10 cellular contexts compared by ENCODE assay signal in the genomic region with DNA sequence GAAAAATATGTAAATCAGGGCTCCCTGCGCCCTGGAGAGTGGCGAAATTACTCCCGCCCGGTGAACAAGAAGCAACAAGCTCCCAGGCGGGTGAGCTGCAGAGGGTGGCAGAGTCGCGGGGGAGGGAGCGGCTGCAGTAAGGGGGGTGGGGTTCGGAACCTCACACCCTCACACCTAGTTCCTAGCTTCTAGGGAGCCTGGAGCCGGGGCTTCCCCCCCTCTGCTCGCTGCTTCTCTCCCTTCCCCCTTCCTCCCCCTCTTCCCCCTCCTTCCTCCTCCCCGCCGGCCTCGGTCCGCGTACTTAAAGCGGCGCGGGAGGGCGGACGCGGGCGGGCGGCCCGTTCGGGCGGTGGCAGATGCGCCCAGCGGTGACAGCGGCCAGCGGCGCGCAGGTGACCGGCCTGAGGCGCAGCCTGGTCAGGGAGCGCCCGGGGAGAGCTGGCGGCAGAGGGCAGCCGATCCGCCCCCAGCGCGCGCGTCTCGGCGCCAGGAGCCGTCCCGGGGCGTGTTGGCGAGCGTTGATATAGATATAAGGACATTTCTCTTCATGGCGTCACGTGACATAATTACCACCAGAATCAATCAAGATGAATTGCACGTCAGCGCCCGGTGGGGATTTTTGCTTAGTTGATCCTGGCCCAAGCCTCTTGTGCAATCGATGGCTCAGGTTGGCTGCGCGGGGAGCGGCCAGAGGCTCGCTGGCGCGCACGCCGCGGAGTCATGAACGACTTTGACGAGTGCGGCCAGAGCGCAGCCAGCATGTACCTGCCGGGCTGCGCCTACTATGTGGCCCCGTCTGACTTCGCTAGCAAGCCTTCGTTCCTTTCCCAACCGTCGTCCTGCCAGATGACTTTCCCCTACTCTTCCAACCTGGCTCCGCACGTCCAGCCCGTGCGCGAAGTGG. TPM values are rescaled to one million over a fixed set of nuclear protein-coding genes. Genes with fewer than 3 reads are reported as not detected.
DNase-seq lines count a peak whose midpoint lies in the region; ATAC-seq and TF ChIP-seq lines count a peak whose summit lies in the region.
"Had no signal": no experiment of that assay in that cellular context is flagged by ENCODE, and none has a peak within 500 bp of the region (broad histone marks: within the 10 kb centered on the region; RNA-seq: fewer than 3 reads in every experiment).

A gene (plus strand): TSS at position 645 of the 904 bp plus-strand sequence. CDS start 76 bp downstream, at position 721.

- ATAC-seq in mucosa of descending colon, result peak; percentile 58
- ATAC-seq in GM19455 (IDR thresholded peaks at IDR 0.05; ENCODE audit: unreplicated experiment), result no peak

- H3K4me2 ChIP-seq in GM23248 (ENCODE audit: unreplicated experiment), result peak within 1 kb of the TSS; percentile 95

- WGBS in GM23248 (ENCODE audit: low coverage in 1 of 2, low lambda C conversion rate in 2 of 2, missing lambda C conversion rate in 2 of 2), 2 experiments, result 1% methylated on average over 64 to 69 of the region's 82 CpGs

- peaks cover 96% of the 10 kb centered on the region for H3K79me2 ChIP-seq in GM23248 (ENCODE audit: insufficient read depth)

- intact Hi-C loops in ascending aorta (cut with DNase I), result loop anchor here (10.0 kb wide), 1 partner anchor 922 kb away; a partner anchor contains a TSS
- intact Hi-C loops in mucosa of descending colon (cut with DNase I, micrococcal nuclease), result no loop called here

- H3K27ac ChIP-seq in GM23248, result peak within 1 kb of the TSS; percentile 89
- H3K27ac ChIP-seq in ascending aorta, result no peak within 1 kb of the TSS

- in situ Hi-C loops in GM23248 (cut with MboI), result loop anchor here (25.0 kb wide), 1 partner anchor 1630 kb away; no protein-coding TSS in a partner anchor

- H2AFZ ChIP-seq in GM23248, result 0 out of 2 replicates have a peak within 1 kb of the TSS, but pooled peaks have one; percentile 82

- H3K27me3 ChIP-seq in GM23248 (replicated peaks; ENCODE audit: insufficient read depth) (no peaks in the 10 kb centered on the region), ascending aorta (peaks cover 60% of the 10 kb centered on the region)

- peak; percentile 96 for DNase-seq in GM23248
- peak; percentile 41 for DNase-seq in NCI-H2029 treated with DMSO at 0.1 percent for 48 hours (lab: John Stamatoyannopoulos, UW)
- DNase-seq in ascending aorta (ENCODE audit: low spot score in 2 of 2), result peak in 1 of 2 donors; percentile 63
- peak; percentile 46 to 63 (median 62) for DNase-seq in mucosa of descending colon
- no peak for DNase-seq in hypothalamus (lab: John Stamatoyannopoulos, UW)
- no peak for DNase-seq in midbrain (lab: John Stamatoyannopoulos, UW)
- no peak for DNase-seq in SW 1271 (lab: John Stamatoyannopoulos, UW)

- TF ChIP-seq CTCF in ascending aorta (IDR thresholded peaks at IDR 0.05) (no peak), mucosa of descending colon (IDR thresholded peaks at IDR 0.05) (no peak)

- H3K9me3 ChIP-seq in GM23248 (ENCODE audit: low read depth), result no peaks in the 10 kb centered on the region
- H3K9me3 ChIP-seq in ascending aorta, result no peaks in the 10 kb centered on the region
- no peaks in the 10 kb centered on the region for H3K9me3 ChIP-seq in mucosa of descending colon

- no peaks in the 10 kb centered on the region for H4K20me1 ChIP-seq in GM23248 (ENCODE audit: insufficient read depth)

- H3K4me3 ChIP-seq in GM23248 (peak within 1 kb of the TSS; percentile 88), ascending aorta (peak within 1 kb of the TSS; percentile 34 to 52), mucosa of descending colon (no peak within 1 kb of the TSS)
- H3K4me3 ChIP-seq: lung had no signal

- peaks cover 8% of the 10 kb centered on the region for H3K4me1 ChIP-seq in GM23248 (ENCODE audit: insufficient read depth)
- peaks cover 0 to 20% of the 10 kb centered on the region in 2 donors for H3K4me1 ChIP-seq in ascending aorta
- H3K4me1 ChIP-seq in mucosa of descending colon (ENCODE audit: low read depth), result peaks cover 23% of the 10 kb centered on the region

- H3K9ac ChIP-seq in GM23248, result peak within 1 kb of the TSS; percentile 93

- no peaks in the 10 kb centered on the region for H3K9me2 ChIP-seq in GM23248 (ENCODE audit: insufficient read depth)

- H3F3A ChIP-seq in GM23248 (ENCODE audit: insufficient read depth), result peaks cover 34% of the 10 kb centered on the region

- peaks cover 15% of the 10 kb centered on the region for H3K36me3 ChIP-seq in GM23248 (ENCODE audit: low read depth)
- H3K36me3 ChIP-seq in ascending aorta, result no peaks in the 10 kb centered on the region
- H3K36me3 ChIP-seq in mucosa of descending colon (ENCODE audit: low read depth), result no peaks in the 10 kb centered on the region

RNA-seq across cellular contexts. Expression of the gene that starts here (rescaled TPM):
- total RNA-seq in GM23248 (2014; rRNA removed; shearing (Covaris generic)), result 28.4 and 31.6 TPM in 2 replicates
- 27.7 and 30.0 TPM in 2 replicates for polyA plus RNA-seq in GM23248 (2016; fragmentation: Nextera tagmentation; extraction: Ambion mirVana)
- total RNA-seq in ascending aorta, result not detected
- 1 to 10 TPM; 1.2 to 2.1 (median 2.1) TPM for total RNA-seq in mucosa of descending colon
- total RNA-seq: lung, NCI-H460 had no signal
- polyA plus RNA-seq: lung had no signal

Comparison
In these comparisons a context has a peak if more than half of its experiments do, and no peak if none do; other contexts are left out.
1. DNase-seq: peak in GM23248 (single experiment), NCI-H2029 treated with DMSO at 0.1 percent for 48 hours (single experiment) and mucosa of descending colon (3 of 3); none in hypothalamus (0 of 51), midbrain (single experiment) and SW 1271 (0 of 2).